ENCODE assay signal across 3 cellular contexts in the genomic region with DNA sequence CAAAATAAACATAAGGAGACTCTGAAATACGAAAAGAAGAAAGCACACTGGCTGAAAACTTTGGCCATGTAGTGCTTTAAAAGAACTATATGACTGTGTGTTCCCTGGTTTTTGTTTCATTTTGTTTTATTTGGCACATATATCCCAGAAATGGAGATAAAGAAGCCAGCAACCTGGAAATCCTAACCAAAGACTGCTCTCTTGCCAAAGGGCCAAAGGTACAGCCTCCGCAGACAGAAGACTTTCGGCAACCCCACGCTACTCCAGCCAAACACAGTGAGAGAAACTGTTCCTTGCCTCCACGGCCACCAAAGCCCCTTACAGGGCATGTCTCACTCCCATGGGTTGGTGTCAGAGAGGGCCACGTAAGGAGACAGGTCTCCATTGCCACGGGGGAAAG.
TF ChIP-seq lines count a peak whose summit lies in the region.

No MANE protein-coding gene starts in this region.

TF ChIP-seq in liver, 16 proteins besides CTCF, POLR2A, EP300 and RAD21:
- TF ChIP-seq EGR1 (IDR thresholded peaks at IDR 0.05; ENCODE audit: low read depth in 2 of 2) (no peak), FOXA2 (IDR thresholded peaks at IDR 0.05) (no peak), RXRA (IDR thresholded peaks at IDR 0.05) (no peak), JUND (IDR thresholded peaks at IDR 0.05) (no peak), SP1 (IDR thresholded peaks at IDR 0.05) (no peak), HNF4G (IDR thresholded peaks at IDR 0.05) (no peak), HNF4A (conservative IDR thresholded peaks at IDR 0.05) (peak; percentile 16 to 20)

TF ChIP-seq in HepG2, 621 proteins besides CTCF, POLR2A, EP300 and RAD21 (continues in another document):
- TF ChIP-seq ZBTB7B (CRISPR knock-in tag; IDR thresholded peaks at IDR 0.05) (no peak), CEBPB (IDR thresholded peaks at IDR 0.05; ENCODE audit: borderline replicate concordance, low read depth, low read length) (no peak), ZFP82 (CRISPR knock-in tag; IDR thresholded peaks at IDR 0.05; ENCODE audit: borderline replicate concordance) (no peak), ZNF83 (CRISPR knock-in tag; IDR thresholded peaks at IDR 0.05; ENCODE audit: borderline replicate concordance) (no peak), ZNF354B (CRISPR knock-in tag; IDR thresholded peaks at IDR 0.05) (no peak), CAMTA2 (CRISPR knock-in tag; IDR thresholded peaks at IDR 0.05; ENCODE audit: borderline replicate concordance) (no peak)
- TF ChIP-seq, protein P1, sequence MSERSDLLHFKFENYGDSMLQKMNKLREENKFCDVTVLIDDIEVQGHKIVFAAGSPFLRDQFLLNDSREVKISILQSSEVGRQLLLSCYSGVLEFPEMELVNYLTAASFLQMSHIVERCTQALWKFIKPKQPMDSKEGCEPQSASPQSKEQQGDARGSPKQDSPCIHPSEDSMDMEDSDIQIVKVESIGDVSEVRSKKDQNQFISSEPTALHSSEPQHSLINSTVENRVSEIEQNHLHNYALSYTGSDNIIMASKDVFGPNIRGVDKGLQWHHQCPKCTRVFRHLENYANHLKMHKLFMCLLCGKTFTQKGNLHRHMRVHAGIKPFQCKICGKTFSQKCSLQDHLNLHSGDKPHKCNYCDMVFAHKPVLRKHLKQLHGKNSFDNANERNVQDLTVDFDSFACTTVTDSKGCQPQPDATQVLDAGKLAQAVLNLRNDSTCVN (CRISPR knock-in tag; IDR thresholded peaks at IDR 0.05; ENCODE audit: borderline replicate concordance): no peak
- TF ChIP-seq, protein P2, sequence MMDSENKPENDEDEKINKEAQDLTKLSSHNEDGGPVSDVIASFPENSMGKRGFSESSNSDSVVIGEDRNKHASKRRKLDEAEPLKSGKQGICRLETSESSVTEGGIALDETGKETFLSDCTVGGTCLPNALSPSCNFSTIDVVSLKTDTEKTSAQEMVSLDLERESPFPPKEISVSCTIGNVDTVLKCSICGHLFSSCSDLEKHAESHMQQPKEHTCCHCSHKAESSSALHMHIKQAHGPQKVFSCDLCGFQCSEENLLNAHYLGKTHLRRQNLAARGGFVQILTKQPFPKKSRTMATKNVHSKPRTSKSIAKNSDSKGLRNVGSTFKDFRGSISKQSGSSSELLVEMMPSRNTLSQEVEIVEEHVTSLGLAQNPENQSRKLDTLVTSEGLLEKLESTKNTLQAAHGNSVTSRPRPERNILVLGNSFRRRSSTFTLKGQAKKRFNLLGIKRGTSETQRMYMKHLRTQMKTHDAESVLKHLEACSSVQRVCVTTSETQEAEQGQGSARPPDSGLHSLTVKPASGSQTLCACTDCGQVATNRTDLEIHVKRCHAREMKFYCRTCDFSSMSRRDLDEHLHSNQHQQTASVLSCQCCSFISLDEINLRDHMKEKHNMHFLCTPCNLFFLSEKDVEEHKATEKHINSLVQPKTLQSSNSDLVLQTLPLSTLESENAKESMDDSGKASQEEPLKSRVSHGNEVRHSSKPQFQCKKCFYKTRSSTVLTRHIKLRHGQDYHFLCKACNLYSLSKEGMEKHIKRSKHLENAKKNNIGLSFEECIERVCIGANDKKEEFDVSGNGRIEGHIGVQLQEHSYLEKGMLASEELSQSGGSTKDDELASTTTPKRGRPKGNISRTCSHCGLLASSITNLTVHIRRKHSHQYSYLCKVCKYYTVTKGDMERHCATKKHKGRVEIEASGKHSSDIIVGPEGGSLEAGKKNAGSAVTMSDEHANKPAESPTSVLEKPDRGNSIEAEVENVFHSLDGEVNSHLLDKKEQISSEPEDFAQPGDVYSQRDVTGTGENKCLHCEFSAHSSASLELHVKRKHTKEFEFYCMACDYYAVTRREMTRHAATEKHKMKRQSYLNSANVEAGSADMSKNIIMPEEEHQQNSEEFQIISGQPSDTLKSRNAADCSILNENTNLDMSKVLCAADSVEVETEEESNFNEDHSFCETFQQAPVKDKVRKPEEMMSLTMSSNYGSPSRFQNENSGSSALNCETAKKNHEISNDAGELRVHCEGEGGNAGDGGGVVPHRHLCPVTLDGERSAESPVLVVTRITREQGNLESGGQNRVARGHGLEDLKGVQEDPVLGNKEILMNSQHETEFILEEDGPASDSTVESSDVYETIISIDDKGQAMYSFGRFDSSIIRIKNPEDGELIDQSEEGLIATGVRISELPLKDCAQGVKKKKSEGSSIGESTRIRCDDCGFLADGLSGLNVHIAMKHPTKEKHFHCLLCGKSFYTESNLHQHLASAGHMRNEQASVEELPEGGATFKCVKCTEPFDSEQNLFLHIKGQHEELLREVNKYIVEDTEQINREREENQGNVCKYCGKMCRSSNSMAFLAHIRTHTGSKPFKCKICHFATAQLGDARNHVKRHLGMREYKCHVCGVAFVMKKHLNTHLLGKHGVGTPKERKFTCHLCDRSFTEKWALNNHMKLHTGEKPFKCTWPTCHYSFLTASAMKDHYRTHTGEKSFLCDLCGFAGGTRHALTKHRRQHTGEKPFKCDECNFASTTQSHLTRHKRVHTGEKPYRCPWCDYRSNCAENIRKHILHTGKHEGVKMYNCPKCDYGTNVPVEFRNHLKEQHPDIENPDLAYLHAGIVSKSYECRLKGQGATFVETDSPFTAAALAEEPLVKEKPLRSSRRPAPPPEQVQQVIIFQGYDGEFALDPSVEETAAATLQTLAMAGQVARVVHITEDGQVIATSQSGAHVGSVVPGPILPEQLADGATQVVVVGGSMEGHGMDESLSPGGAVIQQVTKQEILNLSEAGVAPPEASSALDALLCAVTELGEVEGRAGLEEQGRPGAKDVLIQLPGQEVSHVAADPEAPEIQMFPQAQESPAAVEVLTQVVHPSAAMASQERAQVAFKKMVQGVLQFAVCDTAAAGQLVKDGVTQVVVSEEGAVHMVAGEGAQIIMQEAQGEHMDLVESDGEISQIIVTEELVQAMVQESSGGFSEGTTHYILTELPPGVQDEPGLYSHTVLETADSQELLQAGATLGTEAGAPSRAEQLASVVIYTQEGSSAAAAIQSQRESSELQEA (CRISPR knock-in tag; IDR thresholded peaks at IDR 0.05; ENCODE audit: not compliant biosample characterization): no peak
- TF ChIP-seq, protein P3, sequence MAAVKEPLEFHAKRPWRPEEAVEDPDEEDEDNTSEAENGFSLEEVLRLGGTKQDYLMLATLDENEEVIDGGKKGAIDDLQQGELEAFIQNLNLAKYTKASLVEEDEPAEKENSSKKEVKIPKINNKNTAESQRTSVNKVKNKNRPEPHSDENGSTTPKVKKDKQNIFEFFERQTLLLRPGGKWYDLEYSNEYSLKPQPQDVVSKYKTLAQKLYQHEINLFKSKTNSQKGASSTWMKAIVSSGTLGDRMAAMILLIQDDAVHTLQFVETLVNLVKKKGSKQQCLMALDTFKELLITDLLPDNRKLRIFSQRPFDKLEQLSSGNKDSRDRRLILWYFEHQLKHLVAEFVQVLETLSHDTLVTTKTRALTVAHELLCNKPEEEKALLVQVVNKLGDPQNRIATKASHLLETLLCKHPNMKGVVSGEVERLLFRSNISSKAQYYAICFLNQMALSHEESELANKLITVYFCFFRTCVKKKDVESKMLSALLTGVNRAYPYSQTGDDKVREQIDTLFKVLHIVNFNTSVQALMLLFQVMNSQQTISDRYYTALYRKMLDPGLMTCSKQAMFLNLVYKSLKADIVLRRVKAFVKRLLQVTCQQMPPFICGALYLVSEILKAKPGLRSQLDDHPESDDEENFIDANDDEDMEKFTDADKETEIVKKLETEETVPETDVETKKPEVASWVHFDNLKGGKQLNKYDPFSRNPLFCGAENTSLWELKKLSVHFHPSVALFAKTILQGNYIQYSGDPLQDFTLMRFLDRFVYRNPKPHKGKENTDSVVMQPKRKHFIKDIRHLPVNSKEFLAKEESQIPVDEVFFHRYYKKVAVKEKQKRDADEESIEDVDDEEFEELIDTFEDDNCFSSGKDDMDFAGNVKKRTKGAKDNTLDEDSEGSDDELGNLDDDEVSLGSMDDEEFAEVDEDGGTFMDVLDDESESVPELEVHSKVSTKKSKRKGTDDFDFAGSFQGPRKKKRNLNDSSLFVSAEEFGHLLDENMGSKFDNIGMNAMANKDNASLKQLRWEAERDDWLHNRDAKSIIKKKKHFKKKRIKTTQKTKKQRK (IDR thresholded peaks at IDR 0.05; ENCODE audit: low read length): no peak

TF ChIP-seq in H1, 55 proteins besides CTCF, POLR2A, EP300 and RAD21 (continues in another document):
- TF ChIP-seq GABPA (IDR thresholded peaks at IDR 0.05; ENCODE audit: borderline replicate concordance, insufficient read depth, low read length) (no peak), KDM4A (IDR thresholded peaks at IDR 0.05; ENCODE audit: low read depth, low read length, severe bottlenecking) (no peak), TBP (IDR thresholded peaks at IDR 0.05; ENCODE audit: low read depth, low read length) (no peak), YY1 (IDR thresholded peaks at IDR 0.05; ENCODE audit: low read depth, low read length) (no peak), KDM1A (IDR thresholded peaks at IDR 0.05; ENCODE audit: borderline replicate concordance, low read length) (no peak), CBX5 (IDR thresholded peaks at IDR 0.05; ENCODE audit: low read depth, low read length) (no peak), POLR2AphosphoS5 (IDR thresholded peaks at IDR 0.05; ENCODE audit: low read depth, low read length) (no peak), ASH2L (IDR thresholded peaks at IDR 0.05; ENCODE audit: low read length) (no peak), GTF2F1 (IDR thresholded peaks at IDR 0.05; ENCODE audit: borderline replicate concordance, low read depth, low read length) (no peak), EGR1 (IDR thresholded peaks at IDR 0.05; ENCODE audit: borderline replicate concordance, low read depth, low read length) (no peak), PHF8 (conservative IDR thresholded peaks at IDR 0.05; ENCODE audit: low read depth, low read length) (no peak), RFX5 (IDR thresholded peaks at IDR 0.05; ENCODE audit: borderline replicate concordance, low read depth, low read length) (no peak), SIN3A (conservative IDR thresholded peaks at IDR 0.05 in 1 of 2, IDR thresholded peaks at IDR 0.05 in 1 of 2; ENCODE audit: low read depth in 1 of 2, low read length in 2 of 2) (no peak), BRCA1 (IDR thresholded peaks at IDR 0.05; ENCODE audit: low read depth, low read length) (no peak), EZH2 (IDR thresholded peaks at IDR 0.05; ENCODE audit: low read depth, low read length, severe bottlenecking) (no peak), FOSL1 (IDR thresholded peaks at IDR 0.05; ENCODE audit: insufficient read depth, low read depth, low read length) (no peak), SIRT6 (IDR thresholded peaks at IDR 0.05; ENCODE audit: low read length) (no peak)
- TF ChIP-seq, protein P4, sequence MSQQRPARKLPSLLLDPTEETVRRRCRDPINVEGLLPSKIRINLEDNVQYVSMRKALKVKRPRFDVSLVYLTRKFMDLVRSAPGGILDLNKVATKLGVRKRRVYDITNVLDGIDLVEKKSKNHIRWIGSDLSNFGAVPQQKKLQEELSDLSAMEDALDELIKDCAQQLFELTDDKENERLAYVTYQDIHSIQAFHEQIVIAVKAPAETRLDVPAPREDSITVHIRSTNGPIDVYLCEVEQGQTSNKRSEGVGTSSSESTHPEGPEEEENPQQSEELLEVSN (IDR thresholded peaks at IDR 0.05): no peak
- TF ChIP-seq, protein P5, sequence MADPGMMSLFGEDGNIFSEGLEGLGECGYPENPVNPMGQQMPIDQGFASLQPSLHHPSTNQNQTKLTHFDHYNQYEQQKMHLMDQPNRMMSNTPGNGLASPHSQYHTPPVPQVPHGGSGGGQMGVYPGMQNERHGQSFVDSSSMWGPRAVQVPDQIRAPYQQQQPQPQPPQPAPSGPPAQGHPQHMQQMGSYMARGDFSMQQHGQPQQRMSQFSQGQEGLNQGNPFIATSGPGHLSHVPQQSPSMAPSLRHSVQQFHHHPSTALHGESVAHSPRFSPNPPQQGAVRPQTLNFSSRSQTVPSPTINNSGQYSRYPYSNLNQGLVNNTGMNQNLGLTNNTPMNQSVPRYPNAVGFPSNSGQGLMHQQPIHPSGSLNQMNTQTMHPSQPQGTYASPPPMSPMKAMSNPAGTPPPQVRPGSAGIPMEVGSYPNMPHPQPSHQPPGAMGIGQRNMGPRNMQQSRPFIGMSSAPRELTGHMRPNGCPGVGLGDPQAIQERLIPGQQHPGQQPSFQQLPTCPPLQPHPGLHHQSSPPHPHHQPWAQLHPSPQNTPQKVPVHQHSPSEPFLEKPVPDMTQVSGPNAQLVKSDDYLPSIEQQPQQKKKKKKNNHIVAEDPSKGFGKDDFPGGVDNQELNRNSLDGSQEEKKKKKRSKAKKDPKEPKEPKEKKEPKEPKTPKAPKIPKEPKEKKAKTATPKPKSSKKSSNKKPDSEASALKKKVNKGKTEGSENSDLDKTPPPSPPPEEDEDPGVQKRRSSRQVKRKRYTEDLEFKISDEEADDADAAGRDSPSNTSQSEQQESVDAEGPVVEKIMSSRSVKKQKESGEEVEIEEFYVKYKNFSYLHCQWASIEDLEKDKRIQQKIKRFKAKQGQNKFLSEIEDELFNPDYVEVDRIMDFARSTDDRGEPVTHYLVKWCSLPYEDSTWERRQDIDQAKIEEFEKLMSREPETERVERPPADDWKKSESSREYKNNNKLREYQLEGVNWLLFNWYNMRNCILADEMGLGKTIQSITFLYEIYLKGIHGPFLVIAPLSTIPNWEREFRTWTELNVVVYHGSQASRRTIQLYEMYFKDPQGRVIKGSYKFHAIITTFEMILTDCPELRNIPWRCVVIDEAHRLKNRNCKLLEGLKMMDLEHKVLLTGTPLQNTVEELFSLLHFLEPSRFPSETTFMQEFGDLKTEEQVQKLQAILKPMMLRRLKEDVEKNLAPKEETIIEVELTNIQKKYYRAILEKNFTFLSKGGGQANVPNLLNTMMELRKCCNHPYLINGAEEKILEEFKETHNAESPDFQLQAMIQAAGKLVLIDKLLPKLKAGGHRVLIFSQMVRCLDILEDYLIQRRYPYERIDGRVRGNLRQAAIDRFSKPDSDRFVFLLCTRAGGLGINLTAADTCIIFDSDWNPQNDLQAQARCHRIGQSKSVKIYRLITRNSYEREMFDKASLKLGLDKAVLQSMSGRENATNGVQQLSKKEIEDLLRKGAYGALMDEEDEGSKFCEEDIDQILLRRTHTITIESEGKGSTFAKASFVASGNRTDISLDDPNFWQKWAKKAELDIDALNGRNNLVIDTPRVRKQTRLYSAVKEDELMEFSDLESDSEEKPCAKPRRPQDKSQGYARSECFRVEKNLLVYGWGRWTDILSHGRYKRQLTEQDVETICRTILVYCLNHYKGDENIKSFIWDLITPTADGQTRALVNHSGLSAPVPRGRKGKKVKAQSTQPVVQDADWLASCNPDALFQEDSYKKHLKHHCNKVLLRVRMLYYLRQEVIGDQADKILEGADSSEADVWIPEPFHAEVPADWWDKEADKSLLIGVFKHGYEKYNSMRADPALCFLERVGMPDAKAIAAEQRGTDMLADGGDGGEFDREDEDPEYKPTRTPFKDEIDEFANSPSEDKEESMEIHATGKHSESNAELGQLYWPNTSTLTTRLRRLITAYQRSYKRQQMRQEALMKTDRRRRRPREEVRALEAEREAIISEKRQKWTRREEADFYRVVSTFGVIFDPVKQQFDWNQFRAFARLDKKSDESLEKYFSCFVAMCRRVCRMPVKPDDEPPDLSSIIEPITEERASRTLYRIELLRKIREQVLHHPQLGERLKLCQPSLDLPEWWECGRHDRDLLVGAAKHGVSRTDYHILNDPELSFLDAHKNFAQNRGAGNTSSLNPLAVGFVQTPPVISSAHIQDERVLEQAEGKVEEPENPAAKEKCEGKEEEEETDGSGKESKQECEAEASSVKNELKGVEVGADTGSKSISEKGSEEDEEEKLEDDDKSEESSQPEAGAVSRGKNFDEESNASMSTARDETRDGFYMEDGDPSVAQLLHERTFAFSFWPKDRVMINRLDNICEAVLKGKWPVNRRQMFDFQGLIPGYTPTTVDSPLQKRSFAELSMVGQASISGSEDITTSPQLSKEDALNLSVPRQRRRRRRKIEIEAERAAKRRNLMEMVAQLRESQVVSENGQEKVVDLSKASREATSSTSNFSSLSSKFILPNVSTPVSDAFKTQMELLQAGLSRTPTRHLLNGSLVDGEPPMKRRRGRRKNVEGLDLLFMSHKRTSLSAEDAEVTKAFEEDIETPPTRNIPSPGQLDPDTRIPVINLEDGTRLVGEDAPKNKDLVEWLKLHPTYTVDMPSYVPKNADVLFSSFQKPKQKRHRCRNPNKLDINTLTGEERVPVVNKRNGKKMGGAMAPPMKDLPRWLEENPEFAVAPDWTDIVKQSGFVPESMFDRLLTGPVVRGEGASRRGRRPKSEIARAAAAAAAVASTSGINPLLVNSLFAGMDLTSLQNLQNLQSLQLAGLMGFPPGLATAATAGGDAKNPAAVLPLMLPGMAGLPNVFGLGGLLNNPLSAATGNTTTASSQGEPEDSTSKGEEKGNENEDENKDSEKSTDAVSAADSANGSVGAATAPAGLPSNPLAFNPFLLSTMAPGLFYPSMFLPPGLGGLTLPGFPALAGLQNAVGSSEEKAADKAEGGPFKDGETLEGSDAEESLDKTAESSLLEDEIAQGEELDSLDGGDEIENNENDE (IDR thresholded peaks at IDR 0.05; ENCODE audit: insufficient replicate concordance, low read length): no peak
